ENCODE assay signal across 13 cellular contexts in the genomic region with DNA sequence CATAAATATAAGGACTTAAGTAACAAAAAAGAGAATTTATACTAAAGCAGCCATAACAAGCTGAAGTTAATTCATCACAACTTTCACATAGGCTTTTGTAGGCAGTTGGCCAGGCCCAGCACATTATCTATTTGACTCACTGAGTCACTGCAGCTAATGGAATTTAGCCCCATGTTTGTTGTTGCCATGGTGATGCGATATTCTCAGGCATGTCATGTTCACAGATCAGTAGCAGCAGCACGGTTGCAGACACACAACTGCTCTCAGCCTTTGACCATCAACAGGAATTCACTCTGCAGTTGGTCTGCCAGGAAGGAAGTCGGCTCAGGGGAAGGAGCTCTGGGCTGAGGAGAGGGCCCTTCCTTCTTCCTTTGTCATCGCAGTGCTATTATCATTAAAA.
DNase-seq lines count a peak whose midpoint lies in the region; FAIRE-seq and TF ChIP-seq lines count a peak whose summit lies in the region.
"Had no signal": no experiment of that assay in that cellular context is flagged by ENCODE, and none has a peak within 500 bp of the region (broad histone marks: within the 10 kb centered on the region; RNA-seq: fewer than 3 reads in every experiment).

No MANE protein-coding gene starts in this region.

- no peaks in the 10 kb centered on the region for H4K20me1 ChIP-seq in PC-9 (ENCODE audit: insufficient read depth)

- H3K27me3 Mint-ChIP-seq in activated CD4-positive, alpha-beta memory T cell treated with anti-CD3 and anti-CD28 coated beads for 36 hours = no peaks in the 10 kb centered on the region
- H3K27me3 Mint-ChIP-seq: naive thymus-derived CD4-positive, alpha-beta T cell had no signal

- H3K4me1 ChIP-seq in A673 (ENCODE audit: insufficient read depth, low read length, poor library complexity, severe bottlenecking) (no peaks in the 10 kb centered on the region), HUES64 (ENCODE audit: insufficient read depth, low read length) (peaks cover 35% of the 10 kb centered on the region), PC-9 (replicated peaks; ENCODE audit: insufficient read depth) (no peaks in the 10 kb centered on the region)
- H3K4me1 ChIP-seq: uterus had no signal

- POLR2A ChIA-PET in A673 (lab: Charles Lee; ENCODE audit: low non-redundant PET) = no interaction called here
- POLR2A ChIA-PET in PC-9 (lab: Charles Lee; ENCODE audit: unreplicated experiment) = no interaction called here
- POLR2A ChIA-PET in activated CD4-positive, alpha-beta memory T cell treated with anti-CD3 and anti-CD28 coated beads for 36 hours (lab: Charles Lee) = no interaction called here

- peak overlapping the region; percentile 28 for H3K9ac ChIP-seq in HUES64 (ENCODE audit: low read depth, low read length)

- no peaks in the 10 kb centered on the region for H3K36me3 Mint-ChIP-seq in activated CD4-positive, alpha-beta memory T cell treated with anti-CD3 and anti-CD28 coated beads for 36 hours
- H3K36me3 Mint-ChIP-seq: naive thymus-derived CD4-positive, alpha-beta T cell had no signal

- peaks cover 7% of the 10 kb centered on the region for H3K9me3 Mint-ChIP-seq in activated CD4-positive, alpha-beta memory T cell treated with anti-CD3 and anti-CD28 coated beads for 36 hours

- no peaks in the 10 kb centered on the region for H3K9me2 ChIP-seq in PC-9 (ENCODE audit: insufficient read depth)

- no peak overlapping the region for H3K4me3 Mint-ChIP-seq in activated CD4-positive, alpha-beta memory T cell treated with anti-CD3 and anti-CD28 coated beads for 36 hours
- H3K4me3 Mint-ChIP-seq: naive thymus-derived CD4-positive, alpha-beta T cell had no signal

- H3K79me2 ChIP-seq in PC-9 (ENCODE audit: low read depth) = no peaks in the 10 kb centered on the region

- no peak overlapping the region for H3K27ac Mint-ChIP-seq in activated CD4-positive, alpha-beta memory T cell treated with anti-CD3 and anti-CD28 coated beads for 36 hours
- H3K27ac Mint-ChIP-seq: naive thymus-derived CD4-positive, alpha-beta T cell had no signal

- H3K27ac ChIP-seq in A673 (ENCODE audit: low read depth, low read length, poor library complexity, severe bottlenecking) = no peak overlapping the region
- H3K27ac ChIP-seq in HUES64 (ENCODE audit: low read depth, low read length) = peak overlapping the region; percentile 75
- no peak overlapping the region for H3K27ac ChIP-seq in PC-9
- H3K27ac ChIP-seq: uterus had no signal

- intact Hi-C loops in A673 (cut with micrococcal nuclease; ENCODE audit: unreplicated experiment) (no loop called here), PC-9 (cut with micrococcal nuclease; ENCODE audit: unreplicated experiment) (no loop called here)
- intact Hi-C loops in activated CD4-positive, alpha-beta memory T cell treated with anti-CD3 and anti-CD28 coated beads for 36 hours (cut with micrococcal nuclease) = no loop called here

- TF ChIP-seq CTCF in A673 (conservative IDR thresholded peaks at IDR 0.05; ENCODE audit: low read depth, low read length) (no peak), bronchial epithelial cell (IDR thresholded peaks at IDR 0.05; ENCODE audit: insufficient read depth, low read length, severe bottlenecking) (no peak), PC-9 (conservative IDR thresholded peaks at IDR 0.05) (no peak)

- no peak for FAIRE-seq in bronchial epithelial cell (lab: Jason Lieb, UNC)

- H3K4me3 ChIP-seq in A673 (ENCODE audit: low read depth, low read length, poor library complexity, severe bottlenecking) (no peak overlapping the region), HUES64 (ENCODE audit: low read length) (no peak overlapping the region), bronchial epithelial cell (ENCODE audit: low read depth, low read length) (no peak overlapping the region), PC-9 (no peak overlapping the region)
- H3K4me3 ChIP-seq: uterus had no signal

- H3F3A ChIP-seq in PC-9 (ENCODE audit: insufficient read depth, low read depth) = no peaks in the 10 kb centered on the region

- DNase-seq in A673 (ENCODE audit: low spot score) (peak; percentile 60), bronchial epithelial cell (ENCODE audit: low read depth) (peak; percentile 40), left kidney (ENCODE audit: low read depth, low spot score) (peak; percentile 84), PC-9 (no peak), NCI-H526 (lab: John Stamatoyannopoulos, UW) (no peak), C1 segment of cervical spinal cord (lab: John Stamatoyannopoulos, UW) (no peak)
- no peak for DNase-seq in activated CD4-positive, alpha-beta memory T cell treated with anti-CD3 and anti-CD28 coated beads for 36 hours
- DNase-seq: hippocampal formation; MM.1S; naive thymus-derived CD4-positive, alpha-beta T cell; NCI-H345; uterus had no signal

- no peaks in the 10 kb centered on the region for H3K4me1 Mint-ChIP-seq in activated CD4-positive, alpha-beta memory T cell treated with anti-CD3 and anti-CD28 coated beads for 36 hours (ENCODE audit: low read depth)
- H3K4me1 Mint-ChIP-seq: naive thymus-derived CD4-positive, alpha-beta T cell had no signal

- no peak overlapping the region for H2AFZ ChIP-seq in PC-9

- CTCF ChIA-PET in A673 (lab: Charles Lee) = no interaction called here
- CTCF ChIA-PET in PC-9 (lab: Charles Lee) = no interaction called here
- CTCF ChIA-PET in activated CD4-positive, alpha-beta memory T cell treated with anti-CD3 and anti-CD28 coated beads for 36 hours (lab: Charles Lee) = no interaction called here

- H3K4me2 ChIP-seq in PC-9 = no peak overlapping the region

- BruUV-seq in A673 (replicated peaks; lab: Mats Ljungman, UMichigan) (no TSS peak), PC-9 (replicated peaks; lab: Mats Ljungman, UMichigan) (no TSS peak)

- H3K36me3 ChIP-seq in A673 (ENCODE audit: insufficient read depth, low read length, poor library complexity, severe bottlenecking) (no peaks in the 10 kb centered on the region), HUES64 (ENCODE audit: insufficient read depth, low read length) (no peaks in the 10 kb centered on the region), bronchial epithelial cell (ENCODE audit: control insufficient read depth, insufficient read depth, low read length) (no peaks in the 10 kb centered on the region), PC-9 (ENCODE audit: low read depth) (no peaks in the 10 kb centered on the region)
- H3K36me3 ChIP-seq: uterus had no signal

- WGBS in HUES64 = 13% methylated on average over 4 of the region's 4 CpGs

- peaks cover 7% of the 10 kb centered on the region for H3K9me3 ChIP-seq in A673 (ENCODE audit: low read depth, low read length, poor library complexity, severe bottlenecking)
- no peaks in the 10 kb centered on the region for H3K9me3 ChIP-seq in HUES64 (ENCODE audit: insufficient read depth, low read depth, low read length)
- no peaks in the 10 kb centered on the region for H3K9me3 ChIP-seq in PC-9 (ENCODE audit: insufficient read depth, low read depth)
- H3K9me3 ChIP-seq: uterus had no signal

- H3K27me3 ChIP-seq in A673 (replicated peaks; ENCODE audit: insufficient read depth, low read depth, low read length, poor library complexity) (no peaks in the 10 kb centered on the region), HUES64 (ENCODE audit: insufficient read depth, low read length) (no peaks in the 10 kb centered on the region), bronchial epithelial cell (ENCODE audit: control insufficient read depth, insufficient read depth, low read length) (no peaks in the 10 kb centered on the region), PC-9 (ENCODE audit: insufficient read depth, low read depth) (peaks cover 38% of the 10 kb centered on the region)
- H3K27me3 ChIP-seq: uterus had no signal

Comparison
In these comparisons a context has a peak if more than half of its experiments do, and no peak if none do; other contexts are left out.
1. DNase-seq: peak in A673 (single experiment), bronchial epithelial cell (single experiment) and left kidney (single experiment); none in PC-9 (0 of 2), NCI-H526 (0 of 2), activated CD4-positive, alpha-beta memory T cell treated with anti-CD3 and anti-CD28 coated beads for 36 hours (single experiment) and C1 segment of cervical spinal cord (0 of 14).